In the genomic region with DNA sequence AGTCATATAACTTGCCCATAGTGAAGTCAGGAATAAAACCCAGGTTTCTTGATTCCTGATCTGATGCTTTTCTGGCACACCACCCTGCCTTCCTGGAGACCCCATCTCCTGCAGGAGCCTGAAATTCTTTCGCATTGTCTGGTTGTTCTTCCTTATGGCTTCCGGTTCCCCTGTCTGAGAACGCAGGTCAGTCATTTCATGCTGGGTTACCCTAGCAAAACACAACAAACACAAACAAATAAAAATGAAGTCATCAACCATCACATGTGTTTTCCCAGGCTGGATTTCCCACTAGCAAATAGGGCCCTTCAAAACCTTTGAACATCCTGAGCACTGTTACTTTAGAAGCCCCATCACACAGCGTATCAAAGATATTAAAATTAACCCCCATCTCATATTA, we compare ENCODE assay signal across 16 cellular contexts.
A peak's percentile ranks its signal among the peaks of the same experiment; 100 is the strongest.
DNase-seq lines count a peak whose midpoint lies in the region; FAIRE-seq and TF ChIP-seq lines count a peak whose summit lies in the region.
"Had no signal": no experiment of that assay in that cellular context is flagged by ENCODE, and none has a peak within 500 bp of the region (broad histone marks: within the 10 kb centered on the region; RNA-seq: fewer than 3 reads in every experiment).

No MANE protein-coding gene starts in this region.

- no peak overlapping the region for H2BK120ac ChIP-seq in mesendoderm (ENCODE audit: low read depth, low read length)

- H3K4ac ChIP-seq in mesendoderm (ENCODE audit: low read depth, low read length): no peak overlapping the region

- H3K36me3 ChIP-seq in mesendoderm (ENCODE audit: control insufficient read depth, insufficient read depth, low read length): no peaks in the 10 kb centered on the region
- H3K36me3 ChIP-seq: BE2C had no signal

- no peaks in the 10 kb centered on the region for H3K79me2 ChIP-seq in mesendoderm (ENCODE audit: control insufficient read depth, insufficient read depth, low read length)

- no peaks in the 10 kb centered on the region for H3K27me3 ChIP-seq in mesendoderm (ENCODE audit: insufficient read depth, low read length, poor library complexity)
- H3K27me3 ChIP-seq: BE2C had no signal

- TF ChIP-seq CTCF in choroid plexus epithelial cell (conservative IDR thresholded peaks at IDR 0.05; ENCODE audit: low read depth, low read length) (no peak), GM10266 (IDR thresholded peaks at IDR 0.05; ENCODE audit: control insufficient read depth, insufficient read depth, low read depth, missing control alignments) (no peak)

- TF ChIP-seq POLR2A in H54 (IDR thresholded peaks at IDR 0.05; ENCODE audit: low read depth, low read length): no peak

- H3K27ac ChIP-seq in mesendoderm (ENCODE audit: low read depth, low read length): no peak overlapping the region
- H3K27ac ChIP-seq: C4-2B had no signal

- no peak overlapping the region for H2AK5ac ChIP-seq in mesendoderm (ENCODE audit: low read length)

- no peak overlapping the region for H4K8ac ChIP-seq in mesendoderm (ENCODE audit: low read depth, low read length)

- H3K79me1 ChIP-seq in mesendoderm (ENCODE audit: low read length): no peaks in the 10 kb centered on the region

- no peak overlapping the region for H3K9ac ChIP-seq in mesendoderm (ENCODE audit: low read length)

- in situ Hi-C loops in Caki2 (cut with HindIII; ENCODE audit: low pct_unique_long_range_greater_than_20kb, low sequenced_read_pairs): no loop called here

- no peak overlapping the region for H4K5ac ChIP-seq in mesendoderm (ENCODE audit: low read length)

- no peak overlapping the region for H3K18ac ChIP-seq in mesendoderm (ENCODE audit: low read length)

- FAIRE-seq in H54 (lab: Jason Lieb, UNC): no peak
- FAIRE-seq: GM12892 had no signal

- no peak overlapping the region for H3K23ac ChIP-seq in mesendoderm (ENCODE audit: low read length)

- H2BK15ac ChIP-seq in mesendoderm (replicated peaks; ENCODE audit: low read depth): no peak overlapping the region

- no peak overlapping the region for H3K4me2 ChIP-seq in mesendoderm (ENCODE audit: low read length)

- no peak overlapping the region for H3K4me3 ChIP-seq in choroid plexus epithelial cell (ENCODE audit: low read depth, low read length)
- H3K4me3 ChIP-seq in mesendoderm (ENCODE audit: low read length): no peak overlapping the region

- DNase-seq in Caki2 (ENCODE audit: low read depth) (peak; percentile 5), M059J (ENCODE audit: low read depth) (peak; percentile 10), choroid plexus epithelial cell (ENCODE audit: low read depth) (peak; percentile 19), mesendoderm (peak; percentile 23), H54 (ENCODE audit: insufficient read length, low spot score) (no peak), GM10266 (ENCODE audit: extremely low spot score) (no peak), NCI-H82 (lab: John Stamatoyannopoulos, UW) (no peak), kidney glomerular epithelial cell (lab: John Stamatoyannopoulos, UW) (no peak)
- DNase-seq: BE2C; CD8-positive, alpha-beta T cell; COR-L47; DMS79; IMR-90; KBM-7 had no signal

- no peak overlapping the region for H2BK5ac ChIP-seq in mesendoderm (ENCODE audit: low read length)

- WGBS in mesendoderm (ENCODE audit: extremely low coverage, insufficient coverage, low lambda C conversion rate): no CpG with 5 or more reads among the region's 4 CpGs

- H3K56ac ChIP-seq in mesendoderm (ENCODE audit: low read length): no peak overlapping the region

- H3K4me1 ChIP-seq in mesendoderm (ENCODE audit: control insufficient read depth, low read depth, low read length): no peaks in the 10 kb centered on the region
- H3K4me1 ChIP-seq: BE2C had no signal

Comparison
In these comparisons a context has a peak if more than half of its experiments do, and no peak if none do; other contexts are left out.
1. DNase-seq: peak in Caki2 (single experiment), M059J (single experiment), choroid plexus epithelial cell (single experiment) and mesendoderm (single experiment); none in H54 (single experiment), GM10266 (single experiment), NCI-H82 (single experiment) and kidney glomerular epithelial cell (single experiment).